15 cellular contexts compared by ENCODE assay signal in the genomic region with DNA sequence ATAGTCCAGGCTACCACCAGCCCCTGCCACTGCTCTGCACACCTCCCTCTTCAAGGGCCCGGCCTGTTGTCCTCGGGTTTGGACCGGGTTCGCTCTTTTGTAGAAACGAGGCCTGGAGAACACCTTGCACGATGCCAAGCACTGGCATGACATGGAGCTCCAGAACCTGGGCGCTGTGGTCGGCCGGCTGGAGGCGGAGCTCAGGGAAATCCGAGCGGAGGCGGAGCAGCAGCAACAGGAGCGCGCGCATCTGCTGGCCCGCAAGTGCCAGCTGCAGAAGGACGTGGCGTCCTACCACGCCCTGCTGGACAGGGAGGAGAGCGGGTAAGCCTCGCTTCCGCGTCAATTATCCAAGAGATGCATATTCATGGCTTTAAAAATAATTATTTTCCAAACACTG.
DNase-seq lines count a peak whose midpoint lies in the region; ATAC-seq and TF ChIP-seq lines count a peak whose summit lies in the region.
"Had no signal": no experiment of that assay in that cellular context is flagged by ENCODE, and none has a peak within 500 bp of the region (broad histone marks: within the 10 kb centered on the region; RNA-seq: fewer than 3 reads in every experiment).

No MANE protein-coding gene starts in this region.

- no peaks in the 10 kb centered on the region for H3K9me3 Mint-ChIP-seq in HFFc6
- no peaks in the 10 kb centered on the region for H3K9me3 Mint-ChIP-seq in stimulated activated memory B cell treated with anti-CD40 and anti-IgM and Interleukin-4, amounts not matched to agents 10 μg/mL and 1 μg/mL and 100 μg/mL, for 72 hours
- H3K9me3 Mint-ChIP-seq: activated B cell treated with CpG ODN at 0.5 μM for 24 hours; stimulated activated naive CD8-positive, alpha-beta T cell treated with anti-CD3 and anti-CD28 coated beads, Interleukin-15, amount 100 ng/mL, for 72 hours had no signal

- peak overlapping the region; percentile 55 for H3K4me2 ChIP-seq in OCI-LY7 (ENCODE audit: low read length)

- peaks cover 30% of the 10 kb centered on the region; the same call in 1 of the 2 replicates for H3K79me2 ChIP-seq in OCI-LY7 (ENCODE audit: insufficient read depth, low read depth, low read length)

- H3K27me3 ChIP-seq in gastroesophageal sphincter = no peaks in the 10 kb centered on the region

- ATAC-seq in gastroesophageal sphincter (peak; percentile 26), HG03025 (IDR thresholded peaks at IDR 0.05; ENCODE audit: low FRiP score, unreplicated experiment) (no peak)
- ATAC-seq in stimulated activated memory B cell treated with anti-CD40 and anti-IgM and Interleukin-4, amounts not matched to agents 10 μg/mL and 1 μg/mL and 100 μg/mL, for 72 hours = no peak
- ATAC-seq: stimulated activated naive CD8-positive, alpha-beta T cell treated with anti-CD3 and anti-CD28 coated beads, Interleukin-15, amount 100 ng/mL, for 72 hours had no signal

- peak overlapping the region; percentile 9 for H3K4me3 ChIP-seq in OCI-LY7 (ENCODE audit: low read depth, low read length, poor library complexity, severe bottlenecking)
- no peak overlapping the region for H3K4me3 ChIP-seq in gastroesophageal sphincter

- H3K36me3 ChIP-seq in OCI-LY7 (ENCODE audit: insufficient read depth, low read length) (0 out of 2 replicates have a peak, but pooled peaks cover 4% of the 10 kb centered on the region), gastroesophageal sphincter (no peaks in the 10 kb centered on the region)
- H3K36me3 ChIP-seq: neutrophil had no signal

- POLR2A ChIA-PET in OCI-LY7 (lab: Charles Lee) = interaction anchor here (0.6 to 12.3 kb wide), 8 partner anchors 6 to 133 kb away, joined by 3 to 196 read pairs (median 19); partner anchors contain the start of gene CDV3

- intact Hi-C loops in OCI-LY7 (cut with micrococcal nuclease; ENCODE audit: unreplicated experiment) = no loop called here

- H3K27ac Mint-ChIP-seq in HFFc6 = no peak overlapping the region
- H3K27ac Mint-ChIP-seq in stimulated activated memory B cell treated with anti-CD40 and anti-IgM and Interleukin-4, amounts not matched to agents 10 μg/mL and 1 μg/mL and 100 μg/mL, for 72 hours = peak overlapping the region; percentile 44
- H3K27ac Mint-ChIP-seq: activated B cell treated with CpG ODN at 0.5 μM for 24 hours had no signal

- H3K27ac ChIP-seq in OCI-LY7 (ENCODE audit: low read depth, low read length, poor library complexity, severe bottlenecking) = peak overlapping the region; percentile 54
- H3K27ac ChIP-seq in gastroesophageal sphincter = no peak overlapping the region
- H3K27ac ChIP-seq: neutrophil had no signal

- DNase-seq in HFFc6 = no peak
- no peak for DNase-seq in OCI-LY7 (ENCODE audit: low spot score)
- no peak for DNase-seq in stimulated activated naive CD4-positive, alpha-beta T cell treated with Interleukin-2 at 50 U/mL for 16 hours (lab: John Stamatoyannopoulos, UW)
- no peak for DNase-seq in hepatic stellate cell (ENCODE audit: low spot score)
- no peak for DNase-seq in NK-92 treated with Interleukin-12 subunit alpha and Interleukin-12 subunit beta, amount 100 ng/mL, for 24 hours (lab: John Stamatoyannopoulos, UW)
- DNase-seq: activated B cell treated with CpG ODN at 0.5 μM for 24 hours; Caco-2; Kasumi-1; kidney; NCI-H345; stimulated activated naive CD8-positive, alpha-beta T cell treated with anti-CD3 and anti-CD28 coated beads, Interleukin-15, amount 100 ng/mL, for 72 hours had no signal

- no peaks in the 10 kb centered on the region for H3K36me3 Mint-ChIP-seq in HFFc6 (ENCODE audit: low read depth)
- H3K36me3 Mint-ChIP-seq in stimulated activated memory B cell treated with anti-CD40 and anti-IgM and Interleukin-4, amounts not matched to agents 10 μg/mL and 1 μg/mL and 100 μg/mL, for 72 hours = no peaks in the 10 kb centered on the region

- TF ChIP-seq EP300 in gastroesophageal sphincter (IDR thresholded peaks at IDR 0.05) = no peak

- TF ChIP-seq CTCF in HFFc6 (IDR thresholded peaks at IDR 0.05) (no peak), OCI-LY7 (conservative IDR thresholded peaks at IDR 0.05; ENCODE audit: low read length) (no peak), gastroesophageal sphincter (IDR thresholded peaks at IDR 0.05) (no peak)

- no peaks in the 10 kb centered on the region for H3K9me3 ChIP-seq in OCI-LY7 (ENCODE audit: low read length)
- H3K9me3 ChIP-seq in gastroesophageal sphincter = no peaks in the 10 kb centered on the region
- H3K9me3 ChIP-seq: Caco-2, neutrophil had no signal

- H3K9me2 ChIP-seq in OCI-LY7 (ENCODE audit: insufficient read depth, low read length) = no peaks in the 10 kb centered on the region

- H4K20me1 ChIP-seq in OCI-LY7 (ENCODE audit: insufficient read depth, low read length) = no peaks in the 10 kb centered on the region

- peaks cover 98% of the 10 kb centered on the region for H3K4me1 ChIP-seq in OCI-LY7 (ENCODE audit: insufficient read depth, low read length, poor library complexity, severe bottlenecking)
- peaks cover 0 to 26% (median 8%) of the 10 kb centered on the region in 3 donors for H3K4me1 ChIP-seq in gastroesophageal sphincter

- BruUV-seq in OCI-LY7 (replicated peaks; lab: Mats Ljungman, UMichigan) = no TSS peak

- CTCF ChIA-PET in OCI-LY7 (lab: Charles Lee; ENCODE audit: unreplicated experiment) = interaction anchor here (0.6 to 0.8 kb wide), 3 partner anchors 7 to 29 kb away, joined by 3 read pairs; no protein-coding TSS in a partner anchor

- peaks cover 21% of the 10 kb centered on the region for H3K4me1 Mint-ChIP-seq in HFFc6 (ENCODE audit: low read depth)
- H3K4me1 Mint-ChIP-seq in stimulated activated memory B cell treated with anti-CD40 and anti-IgM and Interleukin-4, amounts not matched to agents 10 μg/mL and 1 μg/mL and 100 μg/mL, for 72 hours = peaks cover 77% of the 10 kb centered on the region

- H3K4me3 Mint-ChIP-seq in HFFc6 = peak overlapping the region; percentile 54; the same call in 1 of the 2 replicates
- H3K4me3 Mint-ChIP-seq in stimulated activated memory B cell treated with anti-CD40 and anti-IgM and Interleukin-4, amounts not matched to agents 10 μg/mL and 1 μg/mL and 100 μg/mL, for 72 hours = no peak overlapping the region
- H3K4me3 Mint-ChIP-seq: activated B cell treated with CpG ODN at 0.5 μM for 24 hours; stimulated activated naive CD8-positive, alpha-beta T cell treated with anti-CD3 and anti-CD28 coated beads, Interleukin-15, amount 100 ng/mL, for 72 hours had no signal

- no peak overlapping the region for H2AFZ ChIP-seq in OCI-LY7 (ENCODE audit: low read length)

- TF ChIP-seq POLR2A in gastroesophageal sphincter (IDR thresholded peaks at IDR 0.05) = no peak

- 69 to 100% methylated on average over 3 to 13 of the region's 24 CpGs for WGBS in gastroesophageal sphincter (ENCODE audit: low coverage in 1 of 2), 2 donors

- peaks cover 15% of the 10 kb centered on the region for H3K27me3 Mint-ChIP-seq in HFFc6 (ENCODE audit: insufficient read depth)
- H3K27me3 Mint-ChIP-seq in stimulated activated memory B cell treated with anti-CD40 and anti-IgM and Interleukin-4, amounts not matched to agents 10 μg/mL and 1 μg/mL and 100 μg/mL, for 72 hours = no peaks in the 10 kb centered on the region
- H3K27me3 Mint-ChIP-seq: activated B cell treated with CpG ODN at 0.5 μM for 24 hours; stimulated activated naive CD8-positive, alpha-beta T cell treated with anti-CD3 and anti-CD28 coated beads, Interleukin-15, amount 100 ng/mL, for 72 hours had no signal
